In genomic region chr6:31718294-31718693, GRCh38 we compare ENCODE assay signal across 1 cellular context.
TF ChIP-seq lines count a peak whose summit lies in the region.

No MANE protein-coding gene starts in this region.

TF ChIP-seq in WTC11, 78 proteins besides CTCF, POLR2A, EP300 and RAD21 (continued from another document):
- TF ChIP-seq ARID4B (CRISPR knock-in tag; IDR thresholded peaks at IDR 0.05; ENCODE audit: borderline replicate concordance), result no peak
- TF ChIP-seq MXD4 (CRISPR knock-in tag; IDR thresholded peaks at IDR 0.05; ENCODE audit: borderline replicate concordance), result no peak
- no peak for TF ChIP-seq NFATC4 (CRISPR knock-in tag; IDR thresholded peaks at IDR 0.05)
- TF ChIP-seq ZSCAN18 (CRISPR knock-in tag; IDR thresholded peaks at IDR 0.05), result no peak
- no peak for TF ChIP-seq ZNF263 (CRISPR knock-in tag; IDR thresholded peaks at IDR 0.05; ENCODE audit: low read depth)
- no peak for TF ChIP-seq CREB1 (CRISPR knock-in tag; IDR thresholded peaks at IDR 0.05)
- no peak for TF ChIP-seq ATF1 (CRISPR knock-in tag; IDR thresholded peaks at IDR 0.05)
- no peak for TF ChIP-seq IRF2 (CRISPR knock-in tag; IDR thresholded peaks at IDR 0.05; ENCODE audit: borderline replicate concordance, low read depth)
- TF ChIP-seq ZNF121 (CRISPR knock-in tag; IDR thresholded peaks at IDR 0.05), result no peak
- TF ChIP-seq RELA (CRISPR knock-in tag; IDR thresholded peaks at IDR 0.05; ENCODE audit: borderline replicate concordance), result no peak
TF ChIP-seq in WTC11: peak in this region for 0.
